26 cellular contexts compared by ENCODE assay signal in genomic region chr3:25218362-25218761, GRCh38.
"Had no signal": no experiment of that assay in that cellular context is flagged by ENCODE, and none has a peak within 500 bp of the region (broad histone marks: within the 10 kb centered on the region; RNA-seq: fewer than 3 reads in every experiment).

No MANE protein-coding gene starts in this region.

- DNase-seq: dermis blood vessel endothelial cell; dorsolateral prefrontal cortex; effector CD4-positive, alpha-beta T cell; effector memory CD4-positive, alpha-beta T cell; erythroblast; esophagus squamous epithelium; foreskin fibroblast; foreskin melanocyte; gastrocnemius medialis; glutamatergic neuron; head of caudate nucleus; heart right ventricle; hippocampal formation; left cardiac atrium; left lung; left ventricle myocardium superior; lower lobe of right lung; mesenchymal stem cell; midbrain; naive thymus-derived CD4-positive, alpha-beta T cell had no signal

- H3K36me3 ChIP-seq: esophagus squamous epithelium, gastrocnemius medialis, heart right ventricle, left lung, lower lobe of right lung had no signal

- H3K27me3 ChIP-seq: dorsolateral prefrontal cortex, esophagus squamous epithelium, gastrocnemius medialis, heart right ventricle, left lung had no signal

- H3K4me3 Mint-ChIP-seq: naive thymus-derived CD4-positive, alpha-beta T cell had no signal

- H3K4me1 Mint-ChIP-seq: naive thymus-derived CD4-positive, alpha-beta T cell had no signal

- H3K27me3 Mint-ChIP-seq: naive thymus-derived CD4-positive, alpha-beta T cell had no signal

- FAIRE-seq: colon, endometrium, islet of Langerhans, keratinocyte had no signal

- H3K4me3 ChIP-seq: coronary artery, dorsolateral prefrontal cortex, esophagus squamous epithelium, gastrocnemius medialis, heart right ventricle, left lung, lower lobe of right lung had no signal

- H3K36me3 Mint-ChIP-seq: naive thymus-derived CD4-positive, alpha-beta T cell had no signal

- H3K9me3 ChIP-seq: esophagus squamous epithelium, gastrocnemius medialis, heart right ventricle, left lung, lower lobe of right lung had no signal

- H3K4me1 ChIP-seq: esophagus squamous epithelium, gastrocnemius medialis, heart right ventricle, left lung, lower lobe of right lung had no signal

- H3K27ac Mint-ChIP-seq: naive thymus-derived CD4-positive, alpha-beta T cell had no signal

- H3K27ac ChIP-seq: coronary artery, dorsolateral prefrontal cortex, epithelial cell of prostate, esophagus squamous epithelium, gastrocnemius medialis, heart right ventricle, left lung, lower lobe of right lung had no signal
